In the genomic region with DNA sequence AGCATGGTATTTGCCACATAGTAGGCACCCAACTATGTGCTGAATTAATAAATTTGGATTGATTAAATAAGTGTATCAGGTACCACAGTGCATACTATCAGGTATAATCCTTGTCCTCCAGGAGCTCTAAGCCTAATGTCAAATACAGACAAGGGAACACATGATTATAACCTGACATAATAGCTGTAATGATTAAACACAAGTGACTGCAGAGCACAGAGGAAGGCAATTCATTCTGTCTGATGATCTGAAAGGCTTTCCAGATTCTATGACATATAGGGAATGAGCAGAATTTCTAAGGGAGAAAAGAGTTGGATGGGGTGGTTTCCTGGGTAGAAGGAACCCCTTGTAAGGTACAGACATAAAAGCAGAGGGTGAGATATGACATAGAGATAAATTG, we compare ENCODE assay signal across 8 cellular contexts.
"Had no signal": no experiment of that assay in that cellular context is flagged by ENCODE, and none has a peak within 500 bp of the region (broad histone marks: within the 10 kb centered on the region; RNA-seq: fewer than 3 reads in every experiment).

No MANE protein-coding gene starts in this region.

- H3K9ac ChIP-seq: GM23248 had no signal

- H3K27ac ChIP-seq: GM23248 had no signal

- DNase-seq: GM23248, GOT3, H7, H9, HCEC 1CT, HFFc6 had no signal

- H3K36me3 ChIP-seq: HAP-1 had no signal

- H2AFZ ChIP-seq: GM23248, GM23338 had no signal

- H3K4me3 ChIP-seq: GM23248, GM23338, HAP-1 had no signal

- H3K4me2 ChIP-seq: GM23338 had no signal

- H3K9me3 ChIP-seq: HAP-1 had no signal
